In genomic region chr7:142083605-142084004, GRCh38 we compare ENCODE assay signal across 37 cellular contexts. TPM values are rescaled to one million over a fixed set of nuclear protein-coding genes. Genes with fewer than 3 reads are reported as not detected.
"Had no signal": no experiment of that assay in that cellular context is flagged by ENCODE, and none has a peak within 500 bp of the region (broad histone marks: within the 10 kb centered on the region; RNA-seq: fewer than 3 reads in every experiment).

No MANE protein-coding gene starts in this region.

- H3K4me3 ChIP-seq: adrenal gland, body of pancreas, breast epithelium had no signal

- H3K9me3 ChIP-seq: adrenal gland, body of pancreas, breast epithelium had no signal

- DNase-seq: activated B cell treated with CpG ODN at 0.5 μM for 24 hours; activated CD4-positive, alpha-beta memory T cell treated with anti-CD3 and anti-CD28 coated beads for 36 hours; activated CD4-positive, alpha-beta T cell treated with anti-CD3 and anti-CD28 coated beads for 4 hours; activated CD4-positive, alpha-beta T cell treated with anti-CD3 and anti-CD28 coated beads, Interleukin-2, amount 10 ng/mL, durations not matched to agents 24 days and 14 days; activated CD4-positive, alpha-beta T cell treated with anti-CD3 and anti-CD28 coated beads, Interleukin-2, amount 50 U/mL, for 1 hour; activated CD4-positive, alpha-beta T cell treated with anti-CD3 and anti-CD28 coated beads, Interleukin-2, amount 50 U/mL, for 4 hours; activated CD4-positive, CD25-positive, alpha-beta regulatory T cell treated with anti-CD3 and anti-CD28 coated beads, Interleukin-2, amount 50 U/mL, for 72 hours; activated CD8-positive, alpha-beta memory T cell treated with anti-CD3 and anti-CD28 coated beads, Interleukin-2, amount 50 U/mL, for 4 hours; activated CD8-positive, alpha-beta T cell treated with anti-CD3 and anti-CD28 coated beads for 36 hours; activated effector memory CD4-positive, alpha-beta T cell treated with anti-CD3 and anti-CD28 coated beads, Interleukin-2, amount 50 U/mL, for 16 hours; activated gamma-delta T cell treated with Interleukin-2 at 50 U/mL for 16 hours; activated naive CD4-positive, alpha-beta T cell; activated naive CD4-positive, alpha-beta T cell treated with anti-CD3 and anti-CD28 coated beads for 36 hours; activated naive CD4-positive, alpha-beta T cell treated with anti-CD3 and anti-CD28 coated beads, Interleukin-2, amount 50 U/mL, for 16 hours; activated naive CD8-positive, alpha-beta T cell treated with anti-CD3 and anti-CD28 coated beads, Interleukin-2, amount 10 ng/mL, durations not matched to agents 7 days and 5 days; activated T-cell treated with anti-CD3 and anti-CD28 coated beads for 4 hours; activated T-cell treated with anti-CD3 and anti-CD28 coated beads, Interleukin-2, amount 50 U/mL, for 1 hour; activated T-cell treated with anti-CD3 and anti-CD28 coated beads, Interleukin-2, amount 50 U/mL, for 4 hours; activated T-cell treated with anti-CD3 and anti-CD28 coated beads, Interleukin-2, amount 50 U/mL, for 72 hours; adrenal gland; amniotic stem cell; aorta; body of pancreas; brain microvascular endothelial cell; central memory CD4-positive, alpha-beta T cell; T-helper 1 cell; T-helper 9 cell had no signal

- H3K4me3 Mint-ChIP-seq: activated B cell treated with CpG ODN at 0.5 μM for 24 hours; activated CD4-positive, alpha-beta memory T cell treated with anti-CD3 and anti-CD28 coated beads for 36 hours; activated CD4-positive, alpha-beta T cell treated with anti-CD3 and anti-CD28 coated beads, Interleukin-2, amount 10 ng/mL, durations not matched to agents 24 days and 14 days; activated CD8-positive, alpha-beta T cell treated with anti-CD3 and anti-CD28 coated beads for 36 hours; activated naive CD4-positive, alpha-beta T cell treated with anti-CD3 and anti-CD28 coated beads for 36 hours; activated naive CD8-positive, alpha-beta T cell treated with anti-CD3 and anti-CD28 coated beads, Interleukin-2, amount 10 ng/mL, durations not matched to agents 7 days and 5 days; activated T-cell treated with anti-CD3 and anti-CD28 coated beads, Interleukin-2, amount 50 U/mL, for 4 hours; activated T-cell treated with anti-CD3 and anti-CD28 coated beads, Interleukin-2, amount 50 U/mL, for 72 hours; activated T-helper 1 cell treated with anti-CD3 and anti-CD28 coated beads, Interleukin-12 subunit alpha, Interleukin-12 subunit beta, Interleukin-2, Interleukin-4 antibody, amounts not matched to agents 30 ng/mL and 10 ng/mL and 1 ng/mL, durations not matched to agents 14 hours and 24 hours and 36 hours; activated T-helper 17 cell treated with anti-CD3 and anti-CD28 coated beads, Interleukin-2, amount 50 U/mL, for 72 hours; T-helper 1 cell treated with Interleukin-12 subunit alpha and Interleukin-12 subunit beta and Interleukin-4 antibody, amounts not matched to agents 30 μg/mL and 1 μg/mL, for 36 hours; T-helper 2 cell treated with Interferon-gamma antibody and Interleukin-4, amounts not matched to agents 5 μg/mL and 100 μg/mL, for 36 hours had no signal

- H3K36me3 Mint-ChIP-seq: activated CD4-positive, alpha-beta memory T cell treated with anti-CD3 and anti-CD28 coated beads for 36 hours; activated naive CD4-positive, alpha-beta T cell treated with anti-CD3 and anti-CD28 coated beads, Interleukin-2, amount 50 U/mL, for 72 hours; activated naive CD8-positive, alpha-beta T cell treated with anti-CD3 and anti-CD28 coated beads, Interleukin-2, amount 10 ng/mL, durations not matched to agents 7 days and 5 days had no signal

- H3K36me3 ChIP-seq: adrenal gland, brain microvascular endothelial cell, breast epithelium had no signal

- H3K4me1 Mint-ChIP-seq: activated B cell treated with CpG ODN at 0.5 μM for 24 hours; activated CD4-positive, alpha-beta T cell treated with anti-CD3 and anti-CD28 coated beads, Interleukin-2, amount 10 ng/mL, durations not matched to agents 24 days and 14 days; activated naive CD8-positive, alpha-beta T cell treated with anti-CD3 and anti-CD28 coated beads, Interleukin-2, amount 10 ng/mL, durations not matched to agents 7 days and 5 days; activated T-helper 17 cell treated with anti-CD3 and anti-CD28 coated beads, Interleukin-2, amount 50 U/mL, for 72 hours had no signal

- FAIRE-seq: astrocyte, TTC549 had no signal

- H3K27ac ChIP-seq: adrenal gland, body of pancreas, brain microvascular endothelial cell, breast epithelium, VCaP had no signal

- H3K27me3 Mint-ChIP-seq: activated B cell treated with CpG ODN at 0.5 μM for 24 hours; activated CD4-positive, alpha-beta T cell treated with anti-CD3 and anti-CD28 coated beads, Interleukin-2, amount 10 ng/mL, durations not matched to agents 24 days and 14 days; activated CD8-positive, alpha-beta T cell treated with anti-CD3 and anti-CD28 coated beads for 36 hours; activated naive CD8-positive, alpha-beta T cell treated with anti-CD3 and anti-CD28 coated beads, Interleukin-2, amount 10 ng/mL, durations not matched to agents 7 days and 5 days had no signal

- H3K27me3 ChIP-seq: adrenal gland, body of pancreas, brain microvascular endothelial cell, breast epithelium had no signal

- H3K27ac Mint-ChIP-seq: activated B cell treated with CpG ODN at 0.5 μM for 24 hours; activated CD4-positive, alpha-beta memory T cell treated with anti-CD3 and anti-CD28 coated beads for 36 hours; activated CD4-positive, alpha-beta T cell treated with anti-CD3 and anti-CD28 coated beads, Interleukin-2, amount 10 ng/mL, durations not matched to agents 24 days and 14 days; activated CD8-positive, alpha-beta T cell treated with anti-CD3 and anti-CD28 coated beads for 36 hours; activated naive CD4-positive, alpha-beta T cell treated with anti-CD3 and anti-CD28 coated beads for 36 hours; activated naive CD4-positive, alpha-beta T cell treated with anti-CD3 and anti-CD28 coated beads, Interleukin-2, amount 50 U/mL, for 72 hours; activated naive CD8-positive, alpha-beta T cell treated with anti-CD3 and anti-CD28 coated beads, Interleukin-2, amount 10 ng/mL, durations not matched to agents 7 days and 5 days; activated T-cell treated with anti-CD3 and anti-CD28 coated beads, Interleukin-2, amount 50 U/mL, for 72 hours; activated T-helper 1 cell treated with anti-CD3 and anti-CD28 coated beads, Interleukin-12 subunit alpha, Interleukin-12 subunit beta, Interleukin-2, Interleukin-4 antibody, amounts not matched to agents 30 ng/mL and 10 ng/mL and 1 ng/mL, durations not matched to agents 14 hours and 24 hours and 36 hours; activated T-helper 17 cell treated with anti-CD3 and anti-CD28 coated beads, Interleukin-2, amount 50 U/mL, for 72 hours; T-helper 1 cell treated with Interleukin-12 subunit alpha and Interleukin-12 subunit beta and Interleukin-4 antibody, amounts not matched to agents 30 μg/mL and 1 μg/mL, for 36 hours; T-helper 2 cell treated with Interferon-gamma antibody and Interleukin-4, amounts not matched to agents 5 μg/mL and 100 μg/mL, for 36 hours had no signal

- ATAC-seq: activated CD8-positive, alpha-beta T cell treated with anti-CD3 and anti-CD28 coated beads for 36 hours; activated naive CD4-positive, alpha-beta T cell treated with anti-CD3 and anti-CD28 coated beads, Interleukin-2, amount 50 U/mL, for 72 hours; activated T-cell treated with anti-CD3 and anti-CD28 coated beads, Interleukin-2, amount 50 U/mL, for 4 hours; activated T-cell treated with anti-CD3 and anti-CD28 coated beads, Interleukin-2, amount 50 U/mL, for 72 hours; activated T-helper 17 cell treated with anti-CD3 and anti-CD28 coated beads, Interleukin-2, amount 50 U/mL, for 72 hours; body of pancreas had no signal

- H3K4me1 ChIP-seq: adrenal gland, breast epithelium had no signal

- H3K9me3 Mint-ChIP-seq: activated B cell treated with CpG ODN at 0.5 μM for 24 hours; activated CD4-positive, alpha-beta memory T cell treated with anti-CD3 and anti-CD28 coated beads for 36 hours; activated CD4-positive, alpha-beta T cell treated with anti-CD3 and anti-CD28 coated beads, Interleukin-2, amount 10 ng/mL, durations not matched to agents 24 days and 14 days; activated CD8-positive, alpha-beta T cell treated with anti-CD3 and anti-CD28 coated beads for 36 hours; activated naive CD4-positive, alpha-beta T cell treated with anti-CD3 and anti-CD28 coated beads for 36 hours; activated naive CD4-positive, alpha-beta T cell treated with anti-CD3 and anti-CD28 coated beads, Interleukin-2, amount 50 U/mL, for 72 hours; activated naive CD8-positive, alpha-beta T cell treated with anti-CD3 and anti-CD28 coated beads, Interleukin-2, amount 10 ng/mL, durations not matched to agents 7 days and 5 days; activated T-cell treated with anti-CD3 and anti-CD28 coated beads, Interleukin-2, amount 50 U/mL, for 4 hours; activated T-helper 1 cell treated with anti-CD3 and anti-CD28 coated beads, Interleukin-12 subunit alpha, Interleukin-12 subunit beta, Interleukin-2, Interleukin-4 antibody, amounts not matched to agents 30 ng/mL and 10 ng/mL and 1 ng/mL, durations not matched to agents 14 hours and 24 hours and 36 hours; activated T-helper 17 cell treated with anti-CD3 and anti-CD28 coated beads, Interleukin-2, amount 50 U/mL, for 72 hours; T-helper 1 cell treated with Interleukin-12 subunit alpha and Interleukin-12 subunit beta and Interleukin-4 antibody, amounts not matched to agents 30 μg/mL and 1 μg/mL, for 36 hours; T-helper 2 cell treated with Interferon-gamma antibody and Interleukin-4, amounts not matched to agents 5 μg/mL and 100 μg/mL, for 36 hours had no signal

RNA-seq across cellular contexts. Expression of gene MGAM2, which starts 27.9 kb away (rescaled TPM):
- total RNA-seq: activated B cell treated with CpG ODN at 0.5 μM for 24 hours; activated CD4-positive, alpha-beta memory T cell treated with anti-CD3 and anti-CD28 coated beads for 36 hours; activated CD4-positive, alpha-beta T cell treated with anti-CD3 and anti-CD28 coated beads, Interleukin-2, amount 10 ng/mL, durations not matched to agents 24 days and 14 days; activated CD8-positive, alpha-beta memory T cell treated with anti-CD3 and anti-CD28 coated beads for 36 hours; activated CD8-positive, alpha-beta T cell treated with anti-CD3 and anti-CD28 coated beads for 36 hours; activated naive CD4-positive, alpha-beta T cell treated with anti-CD3 and anti-CD28 coated beads for 36 hours; activated naive CD4-positive, alpha-beta T cell treated with anti-CD3 and anti-CD28 coated beads, Interleukin-2, amount 50 U/mL, for 72 hours; activated naive CD8-positive, alpha-beta T cell treated with anti-CD3 and anti-CD28 coated beads, Interleukin-2, amount 10 ng/mL, durations not matched to agents 7 days and 5 days; activated T-cell treated with anti-CD3 and anti-CD28 coated beads, Interleukin-2, amount 50 U/mL, for 4 hours; activated T-helper 1 cell treated with anti-CD3 and anti-CD28 coated beads, Interleukin-12 subunit alpha, Interleukin-12 subunit beta, Interleukin-2, Interleukin-4 antibody, amounts not matched to agents 30 ng/mL and 10 ng/mL and 1 ng/mL, durations not matched to agents 14 hours and 24 hours and 36 hours; adrenal gland had no signal
